1 cellular context compared by ENCODE assay signal in the genomic region with DNA sequence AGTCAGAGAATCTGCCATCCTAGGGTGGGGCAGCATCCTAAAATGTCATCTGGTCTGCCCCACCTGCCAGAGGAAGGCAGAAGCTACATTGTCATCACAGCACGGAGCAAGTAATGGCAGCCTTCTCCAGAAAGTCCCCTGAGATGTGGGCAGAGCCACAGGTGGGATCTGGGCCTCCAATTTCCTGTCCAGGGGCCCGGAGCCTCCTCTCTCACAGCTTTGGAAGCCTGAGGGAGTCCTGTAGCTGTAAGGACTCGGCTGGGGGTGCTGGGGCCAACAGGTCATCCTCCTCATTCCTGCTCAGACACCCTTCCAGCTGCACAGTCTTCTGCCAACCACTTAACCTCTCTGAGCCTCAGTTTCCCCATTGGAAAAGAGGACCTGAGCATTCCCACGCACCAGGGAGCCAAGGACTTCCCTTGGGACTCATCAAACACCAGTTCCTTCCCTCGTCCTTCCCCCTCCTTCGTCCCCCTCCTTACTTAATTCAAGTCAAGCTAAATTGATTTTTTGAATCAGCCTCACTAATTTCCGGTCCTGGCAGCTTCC.
TF ChIP-seq lines count a peak whose summit lies in the region.

No MANE protein-coding gene starts in this region.

TF ChIP-seq in GM12878, 131 proteins besides CTCF, POLR2A, EP300 and RAD21:
- TF ChIP-seq MEF2B (IDR thresholded peaks at IDR 0.05; ENCODE audit: partially characterized antibody, poor library complexity, severe bottlenecking) (peak; percentile 23), ETV6 (conservative IDR thresholded peaks at IDR 0.05 in 1 of 2, IDR thresholded peaks at IDR 0.05 in 1 of 2; ENCODE audit: borderline replicate concordance in 1 of 2, low read depth in 1 of 2) (no peak)
